Comparison of ENCODE assay signal across 8 cellular contexts in the genomic region with DNA sequence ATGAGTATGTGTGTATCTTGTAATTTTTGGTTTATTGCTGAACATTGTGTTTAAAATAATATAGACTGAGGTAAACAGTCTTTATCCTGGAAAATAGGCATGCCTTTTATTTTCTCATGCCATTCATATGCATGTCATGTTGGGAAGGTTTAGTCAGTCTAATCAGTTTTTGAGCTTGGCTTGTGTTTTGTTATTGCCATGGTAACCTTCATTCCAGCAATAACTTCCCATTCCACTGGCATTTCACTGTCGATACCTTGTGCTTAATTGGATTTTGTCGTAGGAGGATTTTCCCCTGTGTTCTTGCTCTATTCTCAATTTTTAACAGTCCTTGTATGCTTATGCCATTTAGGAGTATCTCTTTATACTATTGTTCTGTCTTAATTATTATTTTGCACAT.
A peak's percentile ranks its signal among the peaks of the same experiment; 100 is the strongest.
DNase-seq lines count a peak whose midpoint lies in the region; ATAC-seq, FAIRE-seq and TF ChIP-seq lines count a peak whose summit lies in the region.
"Not testable (repeated sequence)": the region's sequence is repeated elsewhere in the genome, so short reads cannot be mapped to it uniquely, and the experiment has no call there.

No MANE protein-coding gene starts in this region.

- H3K27ac ChIP-seq in foreskin keratinocyte; mesenchymal stem cell (ENCODE audit: low read length, poor library complexity, severe bottlenecking): not testable (repeated sequence)

- not testable (repeated sequence) for H3K9me3 ChIP-seq in mesenchymal stem cell (ENCODE audit: control insufficient read depth, low read length)

- not testable (repeated sequence) for H3K4ac ChIP-seq in mesenchymal stem cell (ENCODE audit: low read depth in 1 of 2, low read length in 2 of 2)

- H3K36me3 ChIP-seq in mesenchymal stem cell (ENCODE audit: control insufficient read depth in 1 of 2, insufficient read depth in 2 of 2, low read depth in 1 of 2, low read length in 2 of 2) = not testable (repeated sequence)

- H3K4me3 ChIP-seq in AG10803 (ENCODE audit: low read length); choroid plexus epithelial cell (ENCODE audit: low read depth, low read length); mesenchymal stem cell (ENCODE audit: insufficient read depth in 1 of 2, low read depth in 1 of 2, low read length in 2 of 2): not testable (repeated sequence)

- not testable (repeated sequence) for H3K18ac ChIP-seq in mesenchymal stem cell (ENCODE audit: low read depth in 1 of 2, low read length in 2 of 2)

- not testable (repeated sequence) for H3K4me2 ChIP-seq in mesenchymal stem cell (ENCODE audit: low read length, poor library complexity, severe bottlenecking)

- H2AFZ ChIP-seq in mesenchymal stem cell (ENCODE audit: low read depth, low read length) = not testable (repeated sequence)

- H4K91ac ChIP-seq in mesenchymal stem cell (ENCODE audit: low read length) = not testable (repeated sequence)

- H2BK15ac ChIP-seq in mesenchymal stem cell (ENCODE audit: low read depth, poor library complexity, severe bottlenecking) = not testable (repeated sequence)

- DNase-seq in AG10803 (ENCODE audit: low read depth) = peak; percentile 6
- DNase-seq in EL = peak; percentile 3
- not testable (repeated sequence) for DNase-seq in H54 (ENCODE audit: insufficient read length, low spot score)
- peak; percentile 23 for DNase-seq in NCI-H82 (lab: John Stamatoyannopoulos, UW)
- DNase-seq in choroid plexus epithelial cell (ENCODE audit: low read depth) = peak; percentile 19
- DNase-seq in foreskin keratinocyte = peak in 1 of 2 donors; percentile 14
- DNase-seq in mesenchymal stem cell = peak; percentile 25
- DNase-seq in renal cortical epithelial cell (ENCODE audit: low read depth) = peak; percentile 4

- peak; percentile 87 for FAIRE-seq in H54 (lab: Jason Lieb, UNC)

- not testable (repeated sequence) for H3K14ac ChIP-seq in mesenchymal stem cell (ENCODE audit: low read length in 2 of 2)

- not testable (repeated sequence) for H2AK5ac ChIP-seq in mesenchymal stem cell (ENCODE audit: low read length, severe bottlenecking)

- H3K23ac ChIP-seq in mesenchymal stem cell (ENCODE audit: low read length in 2 of 2) = not testable (repeated sequence)

- not testable (repeated sequence) for H2BK120ac ChIP-seq in mesenchymal stem cell (ENCODE audit: low read depth, low read length)

- H3K4me1 ChIP-seq in foreskin keratinocyte; mesenchymal stem cell (ENCODE audit: control insufficient read depth, insufficient read depth, low read depth, low read length): not testable (repeated sequence)

- H4K8ac ChIP-seq in mesenchymal stem cell (ENCODE audit: low read length) = not testable (repeated sequence)

- WGBS in mesenchymal stem cell = no CpG with 5 or more reads among the region's 2 CpGs

- H3K79me1 ChIP-seq in mesenchymal stem cell (replicated peaks; ENCODE audit: low read length, poor library complexity, severe bottlenecking) = not testable (repeated sequence)

- peak; percentile 10 for ATAC-seq in foreskin keratinocyte

- H3K9ac ChIP-seq in mesenchymal stem cell (ENCODE audit: low read length) = not testable (repeated sequence)

- not testable (repeated sequence) for H3K27me3 ChIP-seq in foreskin keratinocyte; mesenchymal stem cell (ENCODE audit: control insufficient read depth in 1 of 2, insufficient read depth in 1 of 2, low read length in 2 of 2)

- H2BK5ac ChIP-seq in mesenchymal stem cell (ENCODE audit: low read depth, low read length, poor library complexity, severe bottlenecking) = not testable (repeated sequence)

- not testable (repeated sequence) for TF ChIP-seq CTCF in AG10803 (conservative IDR thresholded peaks at IDR 0.05; ENCODE audit: low read length); choroid plexus epithelial cell (conservative IDR thresholded peaks at IDR 0.05; ENCODE audit: low read depth, low read length); foreskin keratinocyte (conservative IDR thresholded peaks at IDR 0.05)

- not testable (repeated sequence) for TF ChIP-seq POLR2A in H54 (IDR thresholded peaks at IDR 0.05; ENCODE audit: low read depth, low read length)

- H2BK12ac ChIP-seq in mesenchymal stem cell (ENCODE audit: low read length in 2 of 2) = not testable (repeated sequence)
